ENCODE assay signal across 8 cellular contexts in genomic region chr1:119648620-119649004, GRCh38. TPM values are rescaled to one million over a fixed set of nuclear protein-coding genes. Genes with fewer than 3 reads are reported as not detected.
DNase-seq lines count a peak whose midpoint lies in the region; ATAC-seq, FAIRE-seq and TF ChIP-seq lines count a peak whose summit lies in the region.

No MANE protein-coding gene starts in this region.

- intact Hi-C loops in gastrocnemius medialis (cut with DNase I; ENCODE audit: low total_unique reads): loop anchor here (2.0 to 5.0 kb wide), 3 partner anchors 18 to 36 kb away; no protein-coding TSS in a partner anchor

- no peak for TF ChIP-seq CTCF in VCaP (conservative IDR thresholded peaks at IDR 0.05)
- TF ChIP-seq CTCF in foreskin fibroblast (IDR thresholded peaks at IDR 0.05; ENCODE audit: low read depth, low read length): no peak
- TF ChIP-seq CTCF in gastrocnemius medialis (IDR thresholded peaks at IDR 0.05 in 4 of 5, conservative IDR thresholded peaks at IDR 0.05 in 1 of 5): no peak

- DNase-seq in GM19239 (ENCODE audit: insufficient read length, low spot score) (no peak), foreskin fibroblast (no peak), gastrocnemius medialis (no peak), RPMI8226 (no peak), Ammon's horn (ENCODE audit: low spot score) (no peak), GM19240 (ENCODE audit: insufficient read length, low spot score) (no peak)
- DNase-seq in stimulated activated CD4-positive, alpha-beta T cell treated with anti-CD3 and anti-CD28 coated beads, Interleukin-2, amount 100 ng/mL, for 24 hours: no peak

- H3K27ac ChIP-seq in VCaP (peak overlapping the region; percentile 88), gastrocnemius medialis (peak overlapping the region; percentile 82 to 93 (median 88))

- H3K4me3 ChIP-seq in foreskin fibroblast (ENCODE audit: low read depth in 1 of 2, low read length in 2 of 2) (peak overlapping the region; percentile 90 to 92), gastrocnemius medialis (peak overlapping the region; percentile 71 to 95 (median 83))

- no peak for ATAC-seq in gastrocnemius medialis

- in situ Hi-C loops in gastrocnemius medialis (cut with MboI; ENCODE audit: low sequenced_read_pairs in 4 of 4): no loop called here

- no peaks in the 10 kb centered on the region for H3K9me3 ChIP-seq in gastrocnemius medialis

- peak; percentile 28 for FAIRE-seq in GM19239 (lab: Jason Lieb, UNC)

- peaks cover 5 to 10% of the 10 kb centered on the region in 2 donors for H3K4me1 ChIP-seq in gastrocnemius medialis

- no peaks in the 10 kb centered on the region for H3K27me3 ChIP-seq in gastrocnemius medialis

- TF ChIP-seq POLR2A in gastrocnemius medialis (IDR thresholded peaks at IDR 0.05): no peak

- no peaks in the 10 kb centered on the region for H3K36me3 ChIP-seq in gastrocnemius medialis

RNA-seq across cellular contexts. Expression of gene ZNF697, which starts 0.5 kb away (rescaled TPM):
- 1 to 10 TPM; 1.4 to 3.1 (median 2.9) TPM for total RNA-seq in gastrocnemius medialis
